8 cellular contexts compared by ENCODE assay signal in the genomic region with DNA sequence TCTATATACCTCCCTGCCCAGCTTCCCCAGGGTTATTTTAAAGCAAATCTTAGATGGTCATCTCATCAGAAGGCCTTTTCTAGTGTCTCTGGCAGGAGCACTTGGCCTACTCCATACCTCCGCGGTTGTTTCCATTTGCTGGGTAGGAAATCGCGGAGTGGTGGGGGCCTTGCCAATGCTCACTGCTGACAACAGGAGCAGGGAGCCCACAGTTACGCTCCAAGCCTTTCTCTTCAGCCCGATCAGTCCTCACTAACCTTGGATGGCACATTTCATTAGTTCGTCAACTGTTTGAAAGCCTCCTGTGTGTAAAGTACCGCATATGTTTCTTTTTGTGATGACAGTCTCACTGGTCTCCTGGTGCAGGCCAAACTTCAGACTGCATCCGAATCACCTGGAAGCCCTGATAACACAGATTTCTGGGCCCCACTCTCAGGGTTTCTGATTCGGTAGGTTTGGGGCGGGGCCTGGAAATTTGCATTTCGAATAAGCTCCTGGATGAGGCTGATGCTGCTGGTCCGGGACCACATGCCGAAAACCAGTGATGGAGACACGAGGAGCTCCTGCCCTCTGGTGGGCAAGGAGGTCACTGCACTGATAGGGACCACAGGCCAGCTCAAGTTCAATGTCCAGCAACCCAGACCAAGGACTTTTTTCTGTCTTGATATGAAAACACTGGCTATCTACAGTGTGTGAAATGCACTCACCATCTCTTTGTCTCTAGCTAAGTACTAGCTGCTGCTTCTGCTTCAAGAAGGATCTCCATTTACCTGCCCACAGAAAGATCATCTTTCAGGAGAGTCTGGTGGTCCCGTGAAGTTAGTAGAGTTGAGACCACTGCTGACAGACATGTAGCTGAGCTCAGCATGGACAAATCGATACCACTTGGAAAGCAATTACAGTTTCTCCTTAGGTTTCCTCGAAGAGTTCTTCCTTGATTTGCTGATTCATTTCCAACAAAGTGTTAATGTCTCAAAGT. TPM values are rescaled to one million over a fixed set of nuclear protein-coding genes. Genes with fewer than 3 reads are reported as not detected.
DNase-seq lines count a peak whose midpoint lies in the region; ATAC-seq and TF ChIP-seq lines count a peak whose summit lies in the region.

No MANE protein-coding gene starts in this region.

- H3K36me3 ChIP-seq in esophagus squamous epithelium = no peaks in the 10 kb centered on the region

- H3K27me3 ChIP-seq in esophagus squamous epithelium = no peaks in the 10 kb centered on the region

- ATAC-seq in HG02759 (IDR thresholded peaks at IDR 0.05; ENCODE audit: unreplicated experiment) = peak; percentile 97
- ATAC-seq in naive thymus-derived CD8-positive, alpha-beta T cell = peak; percentile 57 to 66

- H3K4me1 ChIP-seq in esophagus squamous epithelium = no peaks in the 10 kb centered on the region

- no peak for TF ChIP-seq POLR2A in esophagus squamous epithelium (IDR thresholded peaks at IDR 0.05)

- no peaks in the 10 kb centered on the region for H3K9me3 ChIP-seq in esophagus squamous epithelium

- peak overlapping the region in 2 of 10 donors; percentile 9 to 17 for H3K4me3 Mint-ChIP-seq in naive thymus-derived CD8-positive, alpha-beta T cell

- no peak overlapping the region for H3K4me3 ChIP-seq in esophagus squamous epithelium

- TF ChIP-seq CTCF in 22Rv1 (IDR thresholded peaks at IDR 0.05) (peak; percentile 98), GM10266 (IDR thresholded peaks at IDR 0.05; ENCODE audit: control insufficient read depth, insufficient read depth, low read depth, missing control alignments) (peak; percentile 89), esophagus squamous epithelium (IDR thresholded peaks at IDR 0.05) (peak; percentile 52 to 79 (median 76))

- H3K27ac Mint-ChIP-seq in naive thymus-derived CD8-positive, alpha-beta T cell = peak overlapping the region in 1 of 10 donors; percentile 24

- no peak overlapping the region for H3K27ac ChIP-seq in 22Rv1
- H3K27ac ChIP-seq in esophagus squamous epithelium = no peak overlapping the region
- H3K27ac ChIP-seq in substantia nigra (ENCODE audit: low read depth, low read length, poor library complexity, severe bottlenecking) = no peak overlapping the region

- DNase-seq in GM10266 (ENCODE audit: extremely low spot score) (peak; percentile 69), NCI-H69 (lab: John Stamatoyannopoulos, UW) (peak; percentile 76), activated T-cell treated with anti-CD3 and anti-CD28 coated beads for 48 hours (ENCODE audit: low read depth) (peak; percentile 32), esophagus squamous epithelium (lab: John Stamatoyannopoulos, UW) (no peak), substantia nigra (lab: John Stamatoyannopoulos, UW) (peak in 48 of 49 donors; percentile 1 to 81 (median 57))
- DNase-seq in naive thymus-derived CD8-positive, alpha-beta T cell = peak; percentile 6 to 68 (median 33)

- no peaks in the 10 kb centered on the region for H3K9me3 Mint-ChIP-seq in naive thymus-derived CD8-positive, alpha-beta T cell

- POLR2A ChIA-PET in naive thymus-derived CD8-positive, alpha-beta T cell (lab: Charles Lee) = interaction anchor here (0.6 kb wide), 1 partner anchor 9 kb away, joined by 3 read pairs; no protein-coding TSS in a partner anchor

- 54 to 65% methylated on average over 14 to 18 of the region's 18 CpGs for WGBS in esophagus squamous epithelium, 2 donors

- H3K27me3 Mint-ChIP-seq in naive thymus-derived CD8-positive, alpha-beta T cell = peaks cover 0 to 3% (median 0%) of the 10 kb centered on the region in 5 donors

- intact Hi-C loops in esophagus squamous epithelium (cut with DNase I) = no loop called here

- no peaks in the 10 kb centered on the region for H3K36me3 Mint-ChIP-seq in naive thymus-derived CD8-positive, alpha-beta T cell

- H3K4me1 Mint-ChIP-seq in naive thymus-derived CD8-positive, alpha-beta T cell = peaks cover 0 to 7% (median 5%) of the 10 kb centered on the region in 4 donors

RNA-seq across cellular contexts. Expression of a gene that starts 14.0 kb away (rescaled TPM):
- under 1 TPM; 0.08 to 0.61 (median 0.39) TPM for total RNA-seq in esophagus squamous epithelium
- under 1 TPM; 0.34 to 0.60 TPM for total RNA-seq in naive thymus-derived CD8-positive, alpha-beta T cell
- polyA plus RNA-seq in naive thymus-derived CD8-positive, alpha-beta T cell = under 1 TPM in 1 of 3 donors, not detected in 2; 0.09 TPM
